1 cellular context compared by ENCODE assay signal in the genomic region with DNA sequence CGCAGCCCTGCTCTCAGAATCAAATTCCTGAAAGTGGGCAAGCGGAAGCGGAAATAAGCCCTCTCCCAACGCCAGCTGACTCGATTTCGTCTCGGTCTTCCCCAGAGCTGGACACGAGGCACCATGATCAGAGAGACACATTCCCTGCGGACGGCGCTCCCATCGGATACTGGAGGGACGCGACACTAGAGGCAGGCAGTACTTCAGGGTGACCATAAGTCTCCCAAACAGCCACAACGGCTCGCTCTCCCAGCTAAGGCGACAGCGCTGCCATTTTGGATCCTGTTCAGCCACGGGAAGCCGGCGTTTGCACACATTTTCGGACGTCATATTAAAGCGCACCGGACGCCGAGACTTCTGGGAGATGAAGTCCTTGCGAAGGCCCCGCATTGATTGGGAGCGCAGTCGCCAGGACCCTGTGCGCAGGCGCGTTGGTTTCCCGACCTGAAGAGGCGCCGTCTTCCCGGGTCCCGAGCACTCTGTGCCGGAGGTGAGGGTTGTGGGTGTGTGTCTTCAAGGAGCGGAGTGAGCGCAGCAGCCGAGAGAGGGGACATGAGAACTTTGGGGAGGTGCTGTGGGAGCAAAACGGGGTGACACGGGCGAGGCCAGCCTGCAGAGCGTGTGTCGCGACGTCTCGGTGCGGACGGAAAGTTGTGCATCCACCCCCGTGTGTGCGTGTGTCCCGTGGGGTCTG.
TF ChIP-seq lines count a peak whose summit lies in the region.

A gene (plus strand): TSS at position 439 of the 694 bp plus-strand sequence. CDS start 10,418 bp downstream, outside the sequence.

TF ChIP-seq in HepG2, 621 proteins besides CTCF, POLR2A, EP300 and RAD21 (continued from another document and continues in another):
- TF ChIP-seq, protein P1, sequence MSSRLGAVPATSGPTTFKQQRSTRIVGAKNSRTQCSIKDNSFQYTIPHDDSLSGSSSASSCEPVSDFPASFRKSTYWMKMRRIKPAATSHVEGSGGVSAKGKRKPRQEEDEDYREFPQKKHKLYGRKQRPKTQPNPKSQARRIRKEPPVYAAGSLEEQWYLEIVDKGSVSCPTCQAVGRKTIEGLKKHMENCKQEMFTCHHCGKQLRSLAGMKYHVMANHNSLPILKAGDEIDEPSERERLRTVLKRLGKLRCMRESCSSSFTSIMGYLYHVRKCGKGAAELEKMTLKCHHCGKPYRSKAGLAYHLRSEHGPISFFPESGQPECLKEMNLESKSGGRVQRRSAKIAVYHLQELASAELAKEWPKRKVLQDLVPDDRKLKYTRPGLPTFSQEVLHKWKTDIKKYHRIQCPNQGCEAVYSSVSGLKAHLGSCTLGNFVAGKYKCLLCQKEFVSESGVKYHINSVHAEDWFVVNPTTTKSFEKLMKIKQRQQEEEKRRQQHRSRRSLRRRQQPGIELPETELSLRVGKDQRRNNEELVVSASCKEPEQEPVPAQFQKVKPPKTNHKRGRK (CRISPR knock-in tag; IDR thresholded peaks at IDR 0.05), result no peak
- TF ChIP-seq ATF7-NPFF (CRISPR knock-in tag; IDR thresholded peaks at IDR 0.05; ENCODE audit: low read depth) (peak; percentile 72), ISX (CRISPR knock-in tag; conservative IDR thresholded peaks at IDR 0.05) (no peak), GLI4 (CRISPR knock-in tag; IDR thresholded peaks at IDR 0.05; ENCODE audit: borderline replicate concordance) (no peak; the same call in 1 of the 2 replicates), ZNF775 (CRISPR knock-in tag; IDR thresholded peaks at IDR 0.05; ENCODE audit: borderline replicate concordance) (no peak), DPF2 (CRISPR knock-in tag; IDR thresholded peaks at IDR 0.05; ENCODE audit: borderline replicate concordance, low read depth) (no peak), ZNF451 (CRISPR knock-in tag; IDR thresholded peaks at IDR 0.05) (peak; percentile 94), MXD4 (CRISPR knock-in tag; IDR thresholded peaks at IDR 0.05) (peak; percentile 82; the same call in 1 of the 2 replicates), EHMT2 (IDR thresholded peaks at IDR 0.05; ENCODE audit: borderline replicate concordance, low read depth, low read length) (peak; percentile 95), ZNF557 (CRISPR knock-in tag; IDR thresholded peaks at IDR 0.05) (peak; percentile 40; the same call in 1 of the 2 replicates), CHD2 (IDR thresholded peaks at IDR 0.05; ENCODE audit: low read depth, low read length) (peak; percentile 56; the same call in 1 of the 2 replicates), HNRNPLL (IDR thresholded peaks at IDR 0.05; ENCODE audit: low read depth, low read length, poor library complexity, severe bottlenecking) (peak; percentile 76), PAX8 (CRISPR knock-in tag; IDR thresholded peaks at IDR 0.05; ENCODE audit: borderline replicate concordance) (no peak; the same call in 1 of the 2 replicates), ATAD3A (CRISPR knock-in tag; IDR thresholded peaks at IDR 0.05) (no peak), JARID2 (CRISPR knock-in tag; IDR thresholded peaks at IDR 0.05; ENCODE audit: insufficient replicate concordance) (no peak), ZNF335 (CRISPR knock-in tag; IDR thresholded peaks at IDR 0.05) (peak; percentile 98), FOXJ3 (CRISPR knock-in tag; IDR thresholded peaks at IDR 0.05; ENCODE audit: borderline replicate concordance) (no peak), ZNF570 (CRISPR knock-in tag; IDR thresholded peaks at IDR 0.05; ENCODE audit: borderline replicate concordance) (no peak), ZNF879 (CRISPR knock-in tag; IDR thresholded peaks at IDR 0.05) (no peak; the same call in 1 of the 2 replicates), ZNF331 (CRISPR knock-in tag; IDR thresholded peaks at IDR 0.05) (peak; percentile 78), XBP1 (CRISPR knock-in tag; IDR thresholded peaks at IDR 0.05) (no peak), KDM4B (CRISPR knock-in tag; IDR thresholded peaks at IDR 0.05) (no peak), DNMT3B (CRISPR knock-in tag; conservative IDR thresholded peaks at IDR 0.05) (no peak; the same call in 1 of the 2 replicates), ZNF317 (CRISPR knock-in tag; IDR thresholded peaks at IDR 0.05) (peak; percentile 85), ZNF33A (CRISPR knock-in tag; IDR thresholded peaks at IDR 0.05; ENCODE audit: borderline replicate concordance) (no peak), ZNF777 (CRISPR knock-in tag; IDR thresholded peaks at IDR 0.05) (peak; percentile 62), RNF2 (conservative IDR thresholded peaks at IDR 0.05; ENCODE audit: low read depth) (peak; percentile 97), ZMYM4 (CRISPR knock-in tag; IDR thresholded peaks at IDR 0.05) (peak; percentile 88; the same call in 1 of the 2 replicates), ZFP41 (CRISPR knock-in tag; IDR thresholded peaks at IDR 0.05; ENCODE audit: borderline replicate concordance) (no peak), GTF3A (CRISPR knock-in tag; conservative IDR thresholded peaks at IDR 0.05) (0 out of 2 replicates have a peak, but pooled peaks have one; percentile 85), ZNF652 (CRISPR knock-in tag; IDR thresholded peaks at IDR 0.05; ENCODE audit: borderline replicate concordance, low read depth) (no peak), KAT7 (CRISPR knock-in tag; IDR thresholded peaks at IDR 0.05; ENCODE audit: borderline replicate concordance) (peak; percentile 81), ZNF329 (CRISPR knock-in tag; IDR thresholded peaks at IDR 0.05; ENCODE audit: low read depth) (peak; percentile 47; the same call in 1 of the 2 replicates), ZNF296 (CRISPR knock-in tag; conservative IDR thresholded peaks at IDR 0.05) (no peak), ZNF251 (CRISPR knock-in tag; IDR thresholded peaks at IDR 0.05) (no peak; the same call in 1 of the 2 replicates), CHCHD3 (CRISPR knock-in tag; IDR thresholded peaks at IDR 0.05) (no peak), ZNF264 (CRISPR knock-in tag; IDR thresholded peaks at IDR 0.05) (no peak; the same call in none of the 2 replicates), ZMYM3 (CRISPR knock-in tag; IDR thresholded peaks at IDR 0.05) (no peak), ZNF367 (CRISPR knock-in tag; IDR thresholded peaks at IDR 0.05; ENCODE audit: borderline replicate concordance) (0 out of 2 replicates have a peak, but pooled peaks have one; percentile 11)
- TF ChIP-seq, protein P2, sequence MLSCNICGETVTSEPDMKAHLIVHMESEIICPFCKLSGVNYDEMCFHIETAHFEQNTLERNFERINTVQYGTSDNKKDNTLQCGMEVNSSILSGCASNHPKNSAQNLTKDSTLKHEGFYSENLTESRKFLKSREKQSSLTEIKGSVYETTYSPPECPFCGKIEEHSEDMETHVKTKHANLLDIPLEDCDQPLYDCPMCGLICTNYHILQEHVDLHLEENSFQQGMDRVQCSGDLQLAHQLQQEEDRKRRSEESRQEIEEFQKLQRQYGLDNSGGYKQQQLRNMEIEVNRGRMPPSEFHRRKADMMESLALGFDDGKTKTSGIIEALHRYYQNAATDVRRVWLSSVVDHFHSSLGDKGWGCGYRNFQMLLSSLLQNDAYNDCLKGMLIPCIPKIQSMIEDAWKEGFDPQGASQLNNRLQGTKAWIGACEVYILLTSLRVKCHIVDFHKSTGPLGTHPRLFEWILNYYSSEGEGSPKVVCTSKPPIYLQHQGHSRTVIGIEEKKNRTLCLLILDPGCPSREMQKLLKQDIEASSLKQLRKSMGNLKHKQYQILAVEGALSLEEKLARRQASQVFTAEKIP (CRISPR knock-in tag; IDR thresholded peaks at IDR 0.05; ENCODE audit: borderline replicate concordance), result no peak
- TF ChIP-seq, protein P3, sequence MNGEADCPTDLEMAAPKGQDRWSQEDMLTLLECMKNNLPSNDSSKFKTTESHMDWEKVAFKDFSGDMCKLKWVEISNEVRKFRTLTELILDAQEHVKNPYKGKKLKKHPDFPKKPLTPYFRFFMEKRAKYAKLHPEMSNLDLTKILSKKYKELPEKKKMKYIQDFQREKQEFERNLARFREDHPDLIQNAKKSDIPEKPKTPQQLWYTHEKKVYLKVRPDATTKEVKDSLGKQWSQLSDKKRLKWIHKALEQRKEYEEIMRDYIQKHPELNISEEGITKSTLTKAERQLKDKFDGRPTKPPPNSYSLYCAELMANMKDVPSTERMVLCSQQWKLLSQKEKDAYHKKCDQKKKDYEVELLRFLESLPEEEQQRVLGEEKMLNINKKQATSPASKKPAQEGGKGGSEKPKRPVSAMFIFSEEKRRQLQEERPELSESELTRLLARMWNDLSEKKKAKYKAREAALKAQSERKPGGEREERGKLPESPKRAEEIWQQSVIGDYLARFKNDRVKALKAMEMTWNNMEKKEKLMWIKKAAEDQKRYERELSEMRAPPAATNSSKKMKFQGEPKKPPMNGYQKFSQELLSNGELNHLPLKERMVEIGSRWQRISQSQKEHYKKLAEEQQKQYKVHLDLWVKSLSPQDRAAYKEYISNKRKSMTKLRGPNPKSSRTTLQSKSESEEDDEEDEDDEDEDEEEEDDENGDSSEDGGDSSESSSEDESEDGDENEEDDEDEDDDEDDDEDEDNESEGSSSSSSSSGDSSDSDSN (CRISPR knock-in tag; IDR thresholded peaks at IDR 0.05), result peak; percentile 85
- TF ChIP-seq, protein P4, sequence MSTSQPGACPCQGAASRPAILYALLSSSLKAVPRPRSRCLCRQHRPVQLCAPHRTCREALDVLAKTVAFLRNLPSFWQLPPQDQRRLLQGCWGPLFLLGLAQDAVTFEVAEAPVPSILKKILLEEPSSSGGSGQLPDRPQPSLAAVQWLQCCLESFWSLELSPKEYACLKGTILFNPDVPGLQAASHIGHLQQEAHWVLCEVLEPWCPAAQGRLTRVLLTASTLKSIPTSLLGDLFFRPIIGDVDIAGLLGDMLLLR (CRISPR knock-in tag; IDR thresholded peaks at IDR 0.05), result no peak
- TF ChIP-seq, protein P5, sequence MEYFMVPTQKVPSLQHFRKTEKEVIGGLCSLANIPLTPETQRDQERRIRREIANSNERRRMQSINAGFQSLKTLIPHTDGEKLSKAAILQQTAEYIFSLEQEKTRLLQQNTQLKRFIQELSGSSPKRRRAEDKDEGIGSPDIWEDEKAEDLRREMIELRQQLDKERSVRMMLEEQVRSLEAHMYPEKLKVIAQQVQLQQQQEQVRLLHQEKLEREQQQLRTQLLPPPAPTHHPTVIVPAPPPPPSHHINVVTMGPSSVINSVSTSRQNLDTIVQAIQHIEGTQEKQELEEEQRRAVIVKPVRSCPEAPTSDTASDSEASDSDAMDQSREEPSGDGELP (IDR thresholded peaks at IDR 0.05; ENCODE audit: borderline replicate concordance, low read depth), result peak; percentile 99
- TF ChIP-seq, protein P6, sequence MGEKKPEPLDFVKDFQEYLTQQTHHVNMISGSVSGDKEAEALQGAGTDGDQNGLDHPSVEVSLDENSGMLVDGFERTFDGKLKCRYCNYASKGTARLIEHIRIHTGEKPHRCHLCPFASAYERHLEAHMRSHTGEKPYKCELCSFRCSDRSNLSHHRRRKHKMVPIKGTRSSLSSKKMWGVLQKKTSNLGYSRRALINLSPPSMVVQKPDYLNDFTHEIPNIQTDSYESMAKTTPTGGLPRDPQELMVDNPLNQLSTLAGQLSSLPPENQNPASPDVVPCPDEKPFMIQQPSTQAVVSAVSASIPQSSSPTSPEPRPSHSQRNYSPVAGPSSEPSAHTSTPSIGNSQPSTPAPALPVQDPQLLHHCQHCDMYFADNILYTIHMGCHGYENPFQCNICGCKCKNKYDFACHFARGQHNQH (CRISPR knock-in tag; IDR thresholded peaks at IDR 0.05), result peak; percentile 91
- TF ChIP-seq, protein P7, sequence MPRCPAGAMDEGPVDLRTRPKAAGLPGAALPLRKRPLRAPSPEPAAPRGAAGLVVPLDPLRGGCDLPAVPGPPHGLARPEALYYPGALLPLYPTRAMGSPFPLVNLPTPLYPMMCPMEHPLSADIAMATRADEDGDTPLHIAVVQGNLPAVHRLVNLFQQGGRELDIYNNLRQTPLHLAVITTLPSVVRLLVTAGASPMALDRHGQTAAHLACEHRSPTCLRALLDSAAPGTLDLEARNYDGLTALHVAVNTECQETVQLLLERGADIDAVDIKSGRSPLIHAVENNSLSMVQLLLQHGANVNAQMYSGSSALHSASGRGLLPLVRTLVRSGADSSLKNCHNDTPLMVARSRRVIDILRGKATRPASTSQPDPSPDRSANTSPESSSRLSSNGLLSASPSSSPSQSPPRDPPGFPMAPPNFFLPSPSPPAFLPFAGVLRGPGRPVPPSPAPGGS (CRISPR knock-in tag; IDR thresholded peaks at IDR 0.05), result peak; percentile 60
- TF ChIP-seq, protein P8, sequence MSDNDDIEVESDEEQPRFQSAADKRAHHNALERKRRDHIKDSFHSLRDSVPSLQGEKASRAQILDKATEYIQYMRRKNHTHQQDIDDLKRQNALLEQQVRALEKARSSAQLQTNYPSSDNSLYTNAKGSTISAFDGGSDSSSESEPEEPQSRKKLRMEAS (IDR thresholded peaks at IDR 0.05), result peak; percentile 94
- TF ChIP-seq, protein P9, sequence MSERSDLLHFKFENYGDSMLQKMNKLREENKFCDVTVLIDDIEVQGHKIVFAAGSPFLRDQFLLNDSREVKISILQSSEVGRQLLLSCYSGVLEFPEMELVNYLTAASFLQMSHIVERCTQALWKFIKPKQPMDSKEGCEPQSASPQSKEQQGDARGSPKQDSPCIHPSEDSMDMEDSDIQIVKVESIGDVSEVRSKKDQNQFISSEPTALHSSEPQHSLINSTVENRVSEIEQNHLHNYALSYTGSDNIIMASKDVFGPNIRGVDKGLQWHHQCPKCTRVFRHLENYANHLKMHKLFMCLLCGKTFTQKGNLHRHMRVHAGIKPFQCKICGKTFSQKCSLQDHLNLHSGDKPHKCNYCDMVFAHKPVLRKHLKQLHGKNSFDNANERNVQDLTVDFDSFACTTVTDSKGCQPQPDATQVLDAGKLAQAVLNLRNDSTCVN (CRISPR knock-in tag; IDR thresholded peaks at IDR 0.05; ENCODE audit: borderline replicate concordance), result peak; percentile 62; the same call in 1 of the 2 replicates
- TF ChIP-seq, protein P10, sequence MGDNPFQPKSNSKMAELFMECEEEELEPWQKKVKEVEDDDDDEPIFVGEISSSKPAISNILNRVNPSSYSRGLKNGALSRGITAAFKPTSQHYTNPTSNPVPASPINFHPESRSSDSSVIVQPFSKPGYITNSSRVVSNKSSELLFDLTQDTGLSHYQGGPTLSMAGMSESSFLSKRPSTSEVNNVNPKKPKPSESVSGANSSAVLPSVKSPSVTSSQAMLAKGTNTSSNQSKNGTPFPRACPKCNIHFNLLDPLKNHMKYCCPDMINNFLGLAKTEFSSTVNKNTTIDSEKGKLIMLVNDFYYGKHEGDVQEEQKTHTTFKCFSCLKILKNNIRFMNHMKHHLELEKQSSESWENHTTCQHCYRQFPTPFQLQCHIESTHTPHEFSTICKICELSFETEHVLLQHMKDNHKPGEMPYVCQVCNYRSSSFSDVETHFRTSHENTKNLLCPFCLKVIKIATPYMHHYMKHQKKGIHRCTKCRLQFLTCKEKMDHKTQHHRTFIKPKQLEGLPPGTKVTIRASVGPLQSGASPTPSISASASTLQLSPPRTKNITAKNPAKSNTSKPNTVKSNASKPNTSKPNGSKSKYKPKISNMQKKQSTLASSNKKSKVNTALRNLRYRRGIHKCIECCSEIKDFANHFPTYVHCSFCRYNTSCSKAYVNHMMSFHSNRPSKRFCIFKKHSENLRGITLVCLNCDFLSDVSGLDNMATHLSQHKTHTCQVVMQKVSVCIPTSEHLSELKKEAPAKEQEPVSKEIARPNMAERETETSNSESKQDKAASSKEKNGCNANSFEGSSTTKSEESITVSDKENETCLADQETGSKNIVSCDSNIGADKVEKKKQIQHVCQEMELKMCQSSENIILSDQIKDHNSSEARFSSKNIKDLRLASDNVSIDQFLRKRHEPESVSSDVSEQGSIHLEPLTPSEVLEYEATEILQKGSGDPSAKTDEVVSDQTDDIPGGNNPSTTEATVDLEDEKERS (CRISPR knock-in tag; IDR thresholded peaks at IDR 0.05), result peak; percentile 96
- TF ChIP-seq, protein P11, sequence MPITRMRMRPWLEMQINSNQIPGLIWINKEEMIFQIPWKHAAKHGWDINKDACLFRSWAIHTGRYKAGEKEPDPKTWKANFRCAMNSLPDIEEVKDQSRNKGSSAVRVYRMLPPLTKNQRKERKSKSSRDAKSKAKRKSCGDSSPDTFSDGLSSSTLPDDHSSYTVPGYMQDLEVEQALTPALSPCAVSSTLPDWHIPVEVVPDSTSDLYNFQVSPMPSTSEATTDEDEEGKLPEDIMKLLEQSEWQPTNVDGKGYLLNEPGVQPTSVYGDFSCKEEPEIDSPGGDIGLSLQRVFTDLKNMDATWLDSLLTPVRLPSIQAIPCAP (CRISPR knock-in tag; IDR thresholded peaks at IDR 0.05; ENCODE audit: low read depth), result no peak; the same call in 1 of the 2 replicates
